8 cellular contexts compared by ENCODE assay signal in genomic region chr11:66856496-66857233, GRCh38. TPM values are rescaled to one million over a fixed set of nuclear protein-coding genes. Genes with fewer than 3 reads are reported as not detected.
DNase-seq lines count a peak whose midpoint lies in the region; ATAC-seq and TF ChIP-seq lines count a peak whose summit lies in the region.

Gene LRFN4, plus strand, starts transcription at chr11:66857064. Its CDS starts 681 bp downstream, at chr11:66857745.

- peak within 1 kb of the TSS; percentile 85 for H3K4me3 ChIP-seq in osteoblast (ENCODE audit: insufficient read depth, low read length)

- peaks cover 6% of the 10 kb centered on the region for H3K4me1 ChIP-seq in osteoblast (ENCODE audit: insufficient read depth, low read length)

- H2AFZ ChIP-seq in osteoblast (ENCODE audit: low read length) = peak within 1 kb of the TSS; percentile 77

- no peak within 1 kb of the TSS for H3K27ac Mint-ChIP-seq in activated naive CD4-positive, alpha-beta T cell treated with anti-CD3 and anti-CD28 coated beads, Interleukin-2, amount 50 U/mL, for 24 hours

- H3K36me3 Mint-ChIP-seq in activated naive CD4-positive, alpha-beta T cell treated with anti-CD3 and anti-CD28 coated beads, Interleukin-2, amount 50 U/mL, for 24 hours = no peaks in the 10 kb centered on the region

- no peak for TF ChIP-seq CTCF in osteoblast (IDR thresholded peaks at IDR 0.05; ENCODE audit: extremely low read depth, low read depth, low read length)

- intact Hi-C loops in Right ventricle myocardium superior (cut with DNase I) = no loop called here

- H3K9me3 ChIP-seq in osteoblast (ENCODE audit: low read depth, low read length) = no peaks in the 10 kb centered on the region

- no peaks in the 10 kb centered on the region for H3K36me3 ChIP-seq in osteoblast (ENCODE audit: insufficient read depth, low read length)

- no peaks in the 10 kb centered on the region for H3K27me3 ChIP-seq in osteoblast (ENCODE audit: insufficient read depth, low read length)

- peaks cover 5% of the 10 kb centered on the region for H3K79me2 ChIP-seq in osteoblast (ENCODE audit: insufficient read depth, low read length)

- H3K4me3 Mint-ChIP-seq in activated naive CD4-positive, alpha-beta T cell treated with anti-CD3 and anti-CD28 coated beads, Interleukin-2, amount 50 U/mL, for 24 hours = peak within 1 kb of the TSS; percentile 90

- DNase-seq in stimulated activated naive CD4-positive, alpha-beta T cell (lab: John Stamatoyannopoulos, UW) = peak; percentile 27 to 62 (median 42)
- DNase-seq in stimulated activated naive CD4-positive, alpha-beta T cell treated with Interleukin-2 at 50 U/mL for 16 hours (lab: John Stamatoyannopoulos, UW) = no peak
- DNase-seq in NCI-H510A treated with DMSO at 0.1 percent for 48 hours (lab: John Stamatoyannopoulos, UW) = peak; percentile 74
- peak; percentile 60 for DNase-seq in Right ventricle myocardium superior
- DNase-seq in osteoblast (ENCODE audit: insufficient read length, low spot score, missing footprints) = peak; percentile 98
- DNase-seq in SIG-M5 (lab: John Stamatoyannopoulos, UW) = no peak

- H3K27me3 Mint-ChIP-seq in activated naive CD4-positive, alpha-beta T cell treated with anti-CD3 and anti-CD28 coated beads, Interleukin-2, amount 50 U/mL, for 24 hours = no peaks in the 10 kb centered on the region

- no peaks in the 10 kb centered on the region for H4K20me1 ChIP-seq in osteoblast (ENCODE audit: insufficient read depth, low read length)

- H3K27ac ChIP-seq in osteoblast (ENCODE audit: low read depth, low read length) = peak within 1 kb of the TSS; percentile 77

- ATAC-seq in HG02759 (IDR thresholded peaks at IDR 0.05; ENCODE audit: unreplicated experiment) (peak; percentile 40), Right ventricle myocardium superior (ENCODE audit: poor library complexity) (peak; percentile 51)

- H3K9me3 Mint-ChIP-seq in activated naive CD4-positive, alpha-beta T cell treated with anti-CD3 and anti-CD28 coated beads, Interleukin-2, amount 50 U/mL, for 24 hours = no peaks in the 10 kb centered on the region

- H3K4me1 Mint-ChIP-seq in activated naive CD4-positive, alpha-beta T cell treated with anti-CD3 and anti-CD28 coated beads, Interleukin-2, amount 50 U/mL, for 24 hours = peaks cover 4% of the 10 kb centered on the region

- peak within 1 kb of the TSS; percentile 71 for H3K4me2 ChIP-seq in osteoblast (ENCODE audit: insufficient read depth, low read length)

RNA-seq across cellular contexts. Expression of gene LRFN4, which starts in this region (rescaled TPM):
- total RNA-seq in Right ventricle myocardium superior = 20.5 TPM
- total RNA-seq in osteoblast = 15.9 and 16.3 TPM in 2 replicates

Comparison
In these comparisons a context has a peak if more than half of its experiments do, and no peak if none do; other contexts are left out.
1. DNase-seq: peak in stimulated activated naive CD4-positive, alpha-beta T cell (6 of 6), NCI-H510A treated with DMSO at 0.1 percent for 48 hours (single experiment), Right ventricle myocardium superior (single experiment) and osteoblast (single experiment); none in stimulated activated naive CD4-positive, alpha-beta T cell treated with Interleukin-2 at 50 U/mL for 16 hours (single experiment) and SIG-M5 (single experiment).